13 cellular contexts compared by ENCODE assay signal in the genomic region with DNA sequence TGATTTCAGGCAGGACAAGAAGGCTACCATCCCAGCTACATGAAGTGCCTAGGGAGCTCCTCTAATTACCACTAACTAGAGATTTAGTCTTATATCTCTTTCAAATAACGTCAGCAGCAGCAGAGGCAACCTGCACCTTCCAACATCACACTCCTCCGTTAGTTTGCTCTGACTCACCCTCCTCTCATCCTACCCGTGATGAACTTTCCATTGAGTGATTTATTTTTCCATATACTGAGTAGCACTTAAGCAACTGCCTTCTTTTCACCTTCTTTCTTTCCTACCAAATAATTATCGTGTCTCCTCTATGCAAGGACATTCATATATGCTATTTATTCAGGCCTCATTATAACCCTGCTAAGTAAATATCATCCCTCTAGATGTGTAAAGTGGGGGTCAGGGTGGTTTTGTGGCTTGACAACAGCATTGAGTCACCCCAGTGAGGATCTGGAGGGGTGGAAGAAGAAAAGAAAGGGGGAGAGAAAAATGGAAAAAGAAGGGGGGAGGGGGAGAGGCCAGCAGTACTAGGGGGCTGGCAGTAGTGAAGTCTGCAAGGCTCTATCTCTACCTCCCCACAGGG.
A peak's percentile ranks its signal among the peaks of the same experiment; 100 is the strongest.
DNase-seq lines count a peak whose midpoint lies in the region; ATAC-seq and TF ChIP-seq lines count a peak whose summit lies in the region.
"Had no signal": no experiment of that assay in that cellular context is flagged by ENCODE, and none has a peak within 500 bp of the region (broad histone marks: within the 10 kb centered on the region; RNA-seq: fewer than 3 reads in every experiment).

No MANE protein-coding gene starts in this region.

- POLR2A ChIA-PET in activated CD4-positive, alpha-beta memory T cell treated with anti-CD3 and anti-CD28 coated beads for 36 hours (lab: Charles Lee) = no interaction called here
- POLR2A ChIA-PET in activated CD4-positive, alpha-beta memory T cell treated with anti-CD3 and anti-CD28 coated beads, Interleukin-2, amount 10 ng/mL, durations not matched to agents 7 days and 5 days (lab: Charles Lee) = no interaction called here

- H3K4me3 ChIP-seq in dorsolateral prefrontal cortex = no peak overlapping the region
- H3K4me3 ChIP-seq: prostate gland had no signal

- DNase-seq in activated CD4-positive, alpha-beta memory T cell treated with anti-CD3 and anti-CD28 coated beads for 36 hours = peak; percentile 35
- no peak for DNase-seq in activated CD4-positive, alpha-beta memory T cell treated with anti-CD3 and anti-CD28 coated beads, Interleukin-2, amount 10 ng/mL, durations not matched to agents 7 days and 5 days
- peak; percentile 82 for DNase-seq in HT1080 (ENCODE audit: low read depth)
- DNase-seq in amniotic epithelial cell (ENCODE audit: low read depth) = peak; percentile 84
- peak; percentile 24 to 61 for DNase-seq in lung microvascular endothelial cell (ENCODE audit: low read depth in 2 of 2)
- no peak for DNase-seq in NCI-H345 treated with DMSO at 0.1 percent for 48 hours (lab: John Stamatoyannopoulos, UW; ENCODE audit: unreplicated experiment)
- DNase-seq in dorsolateral prefrontal cortex = no peak
- DNase-seq: activated gamma-delta T cell treated with Interleukin-2 at 50 U/mL for 16 hours, C1 segment of cervical spinal cord, immature natural killer cell, KBM-7 had no signal

- H3K27me3 Mint-ChIP-seq in activated CD4-positive, alpha-beta memory T cell treated with anti-CD3 and anti-CD28 coated beads for 36 hours = peaks cover 5% of the 10 kb centered on the region
- peaks cover 22% of the 10 kb centered on the region for H3K27me3 Mint-ChIP-seq in activated CD4-positive, alpha-beta memory T cell treated with anti-CD3 and anti-CD28 coated beads, Interleukin-2, amount 10 ng/mL, durations not matched to agents 7 days and 5 days

- no peak for TF ChIP-seq CTCF in dorsolateral prefrontal cortex (IDR thresholded peaks at IDR 0.05 in 54 of 56, conservative IDR thresholded peaks at IDR 0.05 in 2 of 56; ENCODE audit: low read depth in 1 of 56, partially characterized antibody in 56 of 56)

- intact Hi-C loops in activated CD4-positive, alpha-beta memory T cell treated with anti-CD3 and anti-CD28 coated beads for 36 hours (cut with micrococcal nuclease) = loop anchor here (5.0 kb wide), 1 partner anchor 60 kb away; no protein-coding TSS in a partner anchor
- intact Hi-C loops in dorsolateral prefrontal cortex (cut with DNase I) = loop anchor here in 1 of 2 donors (5.0 to 10.0 kb wide), 2 partner anchors 743 to 815 kb away; no protein-coding TSS in a partner anchor

- no peaks in the 10 kb centered on the region for H3K27me3 ChIP-seq in dorsolateral prefrontal cortex

- no peak for ATAC-seq in HG03520 (IDR thresholded peaks at IDR 0.05; ENCODE audit: unreplicated experiment)

- H3K36me3 Mint-ChIP-seq in activated CD4-positive, alpha-beta memory T cell treated with anti-CD3 and anti-CD28 coated beads for 36 hours = no peaks in the 10 kb centered on the region
- no peaks in the 10 kb centered on the region for H3K36me3 Mint-ChIP-seq in activated CD4-positive, alpha-beta memory T cell treated with anti-CD3 and anti-CD28 coated beads, Interleukin-2, amount 10 ng/mL, durations not matched to agents 7 days and 5 days (ENCODE audit: low read depth)
- H3K36me3 Mint-ChIP-seq: immature natural killer cell had no signal

- no peak overlapping the region for H3K27ac Mint-ChIP-seq in activated CD4-positive, alpha-beta memory T cell treated with anti-CD3 and anti-CD28 coated beads for 36 hours
- H3K27ac Mint-ChIP-seq in activated CD4-positive, alpha-beta memory T cell treated with anti-CD3 and anti-CD28 coated beads, Interleukin-2, amount 10 ng/mL, durations not matched to agents 7 days and 5 days = no peak overlapping the region
- H3K27ac Mint-ChIP-seq: immature natural killer cell had no signal

- CTCF ChIA-PET in activated CD4-positive, alpha-beta memory T cell treated with anti-CD3 and anti-CD28 coated beads for 36 hours (lab: Charles Lee) = interaction anchor here (0.5 to 8.2 kb wide), 7 partner anchors 10 to 584 kb away, joined by 3 to 130 read pairs (median 6); no protein-coding TSS in a partner anchor
- CTCF ChIA-PET in activated CD4-positive, alpha-beta memory T cell treated with anti-CD3 and anti-CD28 coated beads, Interleukin-2, amount 10 ng/mL, durations not matched to agents 7 days and 5 days (lab: Charles Lee) = interaction anchor here (0.6 to 11.6 kb wide), 3 partner anchors 10 to 252 kb away, joined by 4 to 90 read pairs (median 5); no protein-coding TSS in a partner anchor

- no peaks in the 10 kb centered on the region for H3K9me3 Mint-ChIP-seq in activated CD4-positive, alpha-beta memory T cell treated with anti-CD3 and anti-CD28 coated beads for 36 hours
- H3K9me3 Mint-ChIP-seq in activated CD4-positive, alpha-beta memory T cell treated with anti-CD3 and anti-CD28 coated beads, Interleukin-2, amount 10 ng/mL, durations not matched to agents 7 days and 5 days = no peaks in the 10 kb centered on the region
- H3K9me3 Mint-ChIP-seq: immature natural killer cell had no signal

- H3K27ac ChIP-seq in dorsolateral prefrontal cortex = no peak overlapping the region
- H3K27ac ChIP-seq: prostate gland had no signal

- no peak overlapping the region for H3K4me3 Mint-ChIP-seq in activated CD4-positive, alpha-beta memory T cell treated with anti-CD3 and anti-CD28 coated beads for 36 hours
- no peak overlapping the region for H3K4me3 Mint-ChIP-seq in activated CD4-positive, alpha-beta memory T cell treated with anti-CD3 and anti-CD28 coated beads, Interleukin-2, amount 10 ng/mL, durations not matched to agents 7 days and 5 days
- H3K4me3 Mint-ChIP-seq: immature natural killer cell had no signal

- peaks cover 13% of the 10 kb centered on the region for H3K4me1 Mint-ChIP-seq in activated CD4-positive, alpha-beta memory T cell treated with anti-CD3 and anti-CD28 coated beads for 36 hours (ENCODE audit: low read depth)
- peaks cover 1% of the 10 kb centered on the region for H3K4me1 Mint-ChIP-seq in activated CD4-positive, alpha-beta memory T cell treated with anti-CD3 and anti-CD28 coated beads, Interleukin-2, amount 10 ng/mL, durations not matched to agents 7 days and 5 days

Comparison
In these comparisons a context has a peak if more than half of its experiments do, and no peak if none do; other contexts are left out.
1. DNase-seq: peak in activated CD4-positive, alpha-beta memory T cell treated with anti-CD3 and anti-CD28 coated beads for 36 hours (single experiment), HT1080 (single experiment), amniotic epithelial cell (single experiment) and lung microvascular endothelial cell (2 of 2); none in activated CD4-positive, alpha-beta memory T cell treated with anti-CD3 and anti-CD28 coated beads, Interleukin-2, amount 10 ng/mL, durations not matched to agents 7 days and 5 days (single experiment), NCI-H345 treated with DMSO at 0.1 percent for 48 hours (single experiment) and dorsolateral prefrontal cortex (0 of 10).